Comparison of ENCODE assay signal across 9 cellular contexts in genomic region chr12:51827925-51828818, GRCh38. TPM values are rescaled to one million over a fixed set of nuclear protein-coding genes. Genes with fewer than 3 reads are reported as not detected.
DNase-seq lines count a peak whose midpoint lies in the region; ATAC-seq, FAIRE-seq and TF ChIP-seq lines count a peak whose summit lies in the region.
"Had no signal": no experiment of that assay in that cellular context is flagged by ENCODE, and none has a peak within 500 bp of the region (broad histone marks: within the 10 kb centered on the region; RNA-seq: fewer than 3 reads in every experiment).

No MANE protein-coding gene starts in this region.

- TF ChIP-seq POLR2A in gastroesophageal sphincter (IDR thresholded peaks at IDR 0.05) (no peak), GM12892 (IDR thresholded peaks at IDR 0.05; ENCODE audit: low read depth, low read length) (no peak)

- H3K4me1 Mint-ChIP-seq in activated CD4-positive, alpha-beta T cell treated with anti-CD3 and anti-CD28 coated beads, Interleukin-2, amount 10 ng/mL, durations not matched to agents 24 days and 14 days = peaks cover 32% of the 10 kb centered on the region

- intact Hi-C loops in activated CD4-positive, alpha-beta T cell treated with anti-CD3 and anti-CD28 coated beads, Interleukin-2, amount 10 ng/mL, durations not matched to agents 24 days and 14 days (cut with micrococcal nuclease) = loop anchor here (1.0 to 10.0 kb wide), 3 partner anchors 47 to 223 kb away; partner anchors contain the start of gene NR4A1

- peak overlapping the region; percentile 86 for H3K27ac Mint-ChIP-seq in activated CD4-positive, alpha-beta T cell treated with anti-CD3 and anti-CD28 coated beads, Interleukin-2, amount 10 ng/mL, durations not matched to agents 24 days and 14 days
- H3K27ac Mint-ChIP-seq: nephron had no signal

- FAIRE-seq in GM12892 (lab: Jason Lieb, UNC) = no peak

- H3K36me3 ChIP-seq in gastroesophageal sphincter = no peaks in the 10 kb centered on the region

- no peaks in the 10 kb centered on the region for H3K9me3 Mint-ChIP-seq in activated CD4-positive, alpha-beta T cell treated with anti-CD3 and anti-CD28 coated beads, Interleukin-2, amount 10 ng/mL, durations not matched to agents 24 days and 14 days
- H3K9me3 Mint-ChIP-seq: nephron had no signal

- no peak overlapping the region for H3K4me3 ChIP-seq in Jurkat, Clone E6-1 (ENCODE audit: low read length)
- no peak overlapping the region for H3K4me3 ChIP-seq in gastroesophageal sphincter

- peak; percentile 26 for ATAC-seq in gastroesophageal sphincter
- ATAC-seq in HG03108 (IDR thresholded peaks at IDR 0.05; ENCODE audit: unreplicated experiment) = no peak
- ATAC-seq in GM19463 (IDR thresholded peaks at IDR 0.05; ENCODE audit: unreplicated experiment) = no peak
- ATAC-seq: Panc1 had no signal

- no peak for TF ChIP-seq CTCF in gastroesophageal sphincter (IDR thresholded peaks at IDR 0.05)

- WGBS in gastroesophageal sphincter (ENCODE audit: low coverage in 1 of 2), 2 donors = 30 to 87% methylated on average over 4 of the region's 11 CpGs

- H3K36me3 Mint-ChIP-seq in activated CD4-positive, alpha-beta T cell treated with anti-CD3 and anti-CD28 coated beads, Interleukin-2, amount 10 ng/mL, durations not matched to agents 24 days and 14 days (ENCODE audit: low read depth) = no peaks in the 10 kb centered on the region

- H3K4me1 ChIP-seq in gastroesophageal sphincter = no peaks in the 10 kb centered on the region

- peak overlapping the region; percentile 19 for H3K4me3 Mint-ChIP-seq in activated CD4-positive, alpha-beta T cell treated with anti-CD3 and anti-CD28 coated beads, Interleukin-2, amount 10 ng/mL, durations not matched to agents 24 days and 14 days
- H3K4me3 Mint-ChIP-seq: nephron had no signal

- DNase-seq in Jurkat, Clone E6-1 (ENCODE audit: low read depth, low spot score) = peak; percentile 63
- peak; percentile 81 for DNase-seq in activated CD4-positive, alpha-beta T cell treated with anti-CD3 and anti-CD28 coated beads, Interleukin-2, amount 10 ng/mL, durations not matched to agents 24 days and 14 days
- peak; percentile 19 to 30 for DNase-seq in stimulated activated CD8-positive, alpha-beta memory T cell treated with anti-CD3 and anti-CD28 coated beads, Interleukin-15, amount 100 ng/mL, for 4 hours (ENCODE audit: low read depth in 2 of 2)
- DNase-seq in GM12892 (ENCODE audit: insufficient read length) = no peak

- peaks cover 28% of the 10 kb centered on the region for H3K27me3 Mint-ChIP-seq in activated CD4-positive, alpha-beta T cell treated with anti-CD3 and anti-CD28 coated beads, Interleukin-2, amount 10 ng/mL, durations not matched to agents 24 days and 14 days

- H3K27ac ChIP-seq in gastroesophageal sphincter = no peak overlapping the region

- TF ChIP-seq EP300 in gastroesophageal sphincter (IDR thresholded peaks at IDR 0.05) = no peak

- H3K9me3 ChIP-seq in gastroesophageal sphincter = no peaks in the 10 kb centered on the region

- H3K27me3 ChIP-seq in gastroesophageal sphincter = peaks cover 52% of the 10 kb centered on the region

RNA-seq across cellular contexts. Expression of gene FIGNL2, which starts 20.3 kb away (rescaled TPM):
- 0.32 TPM for polyA plus RNA-seq in Jurkat, Clone E6-1 (2012; ENCODE audit: insufficient read depth, insufficient read length)
- total RNA-seq in activated CD4-positive, alpha-beta T cell treated with anti-CD3 and anti-CD28 coated beads, Interleukin-2, amount 10 ng/mL, durations not matched to agents 24 days and 14 days = 0.30 and 0.33 TPM in 2 replicates
- total RNA-seq in gastroesophageal sphincter = under 1 TPM in 3 of 4 donors, not detected in 1; 0.13 to 0.35 (median 0.16) TPM
- polyA plus RNA-seq in GM12892 (2012; ENCODE audit: missing spikeins) = not detected

RNA-seq across cellular contexts. Expression of gene ANKRD33, which starts 59.7 kb away (rescaled TPM):
- not detected for polyA plus RNA-seq in Jurkat, Clone E6-1 (2012; ENCODE audit: insufficient read depth, insufficient read length)
- total RNA-seq in activated CD4-positive, alpha-beta T cell treated with anti-CD3 and anti-CD28 coated beads, Interleukin-2, amount 10 ng/mL, durations not matched to agents 24 days and 14 days = not detected in 2 replicates
- not detected for total RNA-seq in gastroesophageal sphincter
- polyA plus RNA-seq in GM12892 (2012; ENCODE audit: missing spikeins) = not detected
